ENCODE assay signal across 8 cellular contexts in the genomic region with DNA sequence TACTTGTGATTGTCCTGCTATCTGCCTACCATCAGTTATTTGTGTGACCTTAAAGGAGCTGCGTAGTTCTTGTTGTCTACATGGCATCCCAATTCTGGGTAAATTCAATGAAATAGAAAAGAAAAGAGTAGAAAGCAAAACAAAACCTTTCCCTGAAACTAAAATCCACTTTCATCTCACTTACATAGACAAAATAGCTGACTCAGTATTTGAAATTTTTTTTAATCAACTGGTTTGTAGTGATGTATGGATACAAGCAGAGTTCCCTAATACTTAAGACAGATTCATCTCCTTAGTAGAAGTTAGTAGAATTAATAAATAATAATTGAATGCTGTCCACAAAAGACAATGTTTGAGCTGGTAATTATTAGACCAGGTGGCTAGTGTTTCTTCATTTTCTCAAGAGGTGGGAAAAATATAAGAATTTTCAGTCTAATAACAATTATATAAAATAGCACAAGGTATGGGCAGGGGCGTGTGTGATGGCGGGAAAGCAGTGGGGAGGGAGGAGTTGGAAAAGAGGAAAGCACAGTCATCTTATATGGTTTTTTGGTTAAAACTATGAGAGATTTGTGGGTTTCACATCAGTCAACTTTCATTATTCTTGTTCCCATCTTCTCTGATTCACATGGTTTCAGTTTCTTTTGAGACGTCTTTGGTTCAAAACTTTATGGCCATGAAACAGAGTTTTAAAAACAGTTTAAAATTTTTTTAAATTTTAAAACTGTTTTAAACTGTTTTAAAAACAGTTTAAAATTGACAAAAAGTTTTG.
DNase-seq lines count a peak whose midpoint lies in the region; ATAC-seq and TF ChIP-seq lines count a peak whose summit lies in the region.

No MANE protein-coding gene starts in this region.

- H3K4me3 ChIP-seq in right cardiac atrium (ENCODE audit: low read length) (peak overlapping the region; percentile 20), GM23248 (no peak overlapping the region), trophoblast cell (ENCODE audit: low read depth, low read length) (no peak overlapping the region), testis (no peak overlapping the region)

- no peak overlapping the region for H3K4ac ChIP-seq in trophoblast cell (ENCODE audit: low read depth, low read length)

- POLR2A ChIA-PET in activated CD8-positive, alpha-beta T cell treated with anti-CD3 and anti-CD28 coated beads for 36 hours (lab: Charles Lee): interaction anchor here (0.9 to 1.5 kb wide), 3 partner anchors 273 to 275 kb away, joined by 3 to 5 read pairs (median 3); partner anchors contain the start of gene SPRY1

- H3K9ac ChIP-seq in GM23248: no peak overlapping the region
- no peak overlapping the region for H3K9ac ChIP-seq in trophoblast cell (ENCODE audit: low read length)

- H3K27me3 ChIP-seq in right cardiac atrium (ENCODE audit: control insufficient read depth, insufficient read depth) (no peaks in the 10 kb centered on the region), GM23248 (replicated peaks; ENCODE audit: insufficient read depth) (no peaks in the 10 kb centered on the region), trophoblast cell (ENCODE audit: insufficient read depth, low read length) (no peaks in the 10 kb centered on the region), testis (no peaks in the 10 kb centered on the region)

- H3K27me3 Mint-ChIP-seq in activated CD8-positive, alpha-beta T cell treated with anti-CD3 and anti-CD28 coated beads for 36 hours: peaks cover 34% of the 10 kb centered on the region
- peaks cover 44% of the 10 kb centered on the region for H3K27me3 Mint-ChIP-seq in stimulated activated naive CD8-positive, alpha-beta T cell treated with anti-CD3 and anti-CD28 coated beads, Interleukin-15, amount 100 ng/mL, for 72 hours

- H3K79me2 ChIP-seq in GM23248 (ENCODE audit: insufficient read depth) (no peaks in the 10 kb centered on the region), trophoblast cell (ENCODE audit: control insufficient read depth, insufficient read depth, low read length, poor library complexity) (no peaks in the 10 kb centered on the region)

- peaks cover 35% of the 10 kb centered on the region for H3F3A ChIP-seq in GM23248 (ENCODE audit: insufficient read depth)

- ATAC-seq in right cardiac atrium (no peak), HG03025 (IDR thresholded peaks at IDR 0.05; ENCODE audit: low FRiP score, unreplicated experiment) (peak; percentile 86)
- peak; percentile 82 for ATAC-seq in activated CD8-positive, alpha-beta T cell treated with anti-CD3 and anti-CD28 coated beads for 36 hours
- ATAC-seq in stimulated activated naive CD8-positive, alpha-beta T cell treated with anti-CD3 and anti-CD28 coated beads, Interleukin-15, amount 100 ng/mL, for 72 hours: peak; percentile 84

- H3K27ac Mint-ChIP-seq in activated CD8-positive, alpha-beta T cell treated with anti-CD3 and anti-CD28 coated beads for 36 hours: no peak overlapping the region
- no peak overlapping the region for H3K27ac Mint-ChIP-seq in stimulated activated naive CD8-positive, alpha-beta T cell treated with anti-CD3 and anti-CD28 coated beads, Interleukin-15, amount 100 ng/mL, for 72 hours

- H2BK12ac ChIP-seq in trophoblast cell (ENCODE audit: low read length): no peak overlapping the region

- 75% methylated on average over 4 of the region's 4 CpGs for WGBS in right cardiac atrium
- WGBS in GM23248 (ENCODE audit: low coverage in 1 of 2, low lambda C conversion rate in 2 of 2, missing lambda C conversion rate in 2 of 2), 2 experiments: 96% methylated on average over 4 of the region's 4 CpGs
- WGBS in trophoblast cell (ENCODE audit: extremely low coverage, insufficient coverage, insufficient read length): no CpG with 5 or more reads among the region's 4 CpGs
- 68 to 80% methylated on average over 4 of the region's 4 CpGs for WGBS in testis, 2 donors

- H3K9me3 Mint-ChIP-seq in activated CD8-positive, alpha-beta T cell treated with anti-CD3 and anti-CD28 coated beads for 36 hours: no peaks in the 10 kb centered on the region
- H3K9me3 Mint-ChIP-seq in stimulated activated naive CD8-positive, alpha-beta T cell treated with anti-CD3 and anti-CD28 coated beads, Interleukin-15, amount 100 ng/mL, for 72 hours: no peaks in the 10 kb centered on the region

- H3K18ac ChIP-seq in trophoblast cell (ENCODE audit: low read length): no peak overlapping the region

- CTCF ChIA-PET in activated CD8-positive, alpha-beta T cell treated with anti-CD3 and anti-CD28 coated beads for 36 hours (lab: Charles Lee): interaction anchor here (1.2 to 2.4 kb wide), 3 partner anchors 10 to 1093 kb away, joined by 3 to 8 read pairs (median 5); no protein-coding TSS in a partner anchor

- no peak overlapping the region for H3K23ac ChIP-seq in trophoblast cell (ENCODE audit: low read length)

- no peak overlapping the region for H4K91ac ChIP-seq in trophoblast cell (ENCODE audit: low read depth, low read length)

- H3K4me3 Mint-ChIP-seq in activated CD8-positive, alpha-beta T cell treated with anti-CD3 and anti-CD28 coated beads for 36 hours: no peak overlapping the region
- no peak overlapping the region for H3K4me3 Mint-ChIP-seq in stimulated activated naive CD8-positive, alpha-beta T cell treated with anti-CD3 and anti-CD28 coated beads, Interleukin-15, amount 100 ng/mL, for 72 hours

- H2AFZ ChIP-seq in GM23248: no peak overlapping the region
- H2AFZ ChIP-seq in trophoblast cell (ENCODE audit: insufficient read depth, low read length, poor library complexity): no peak overlapping the region

- H3K14ac ChIP-seq in trophoblast cell (ENCODE audit: low read length): no peak overlapping the region

- H4K12ac ChIP-seq in trophoblast cell (ENCODE audit: low read depth, low read length): no peak overlapping the region

- peak overlapping the region; percentile 45 for H3K27ac ChIP-seq in right cardiac atrium (ENCODE audit: low read length)
- H3K27ac ChIP-seq in GM23248: no peak overlapping the region
- H3K27ac ChIP-seq in trophoblast cell (ENCODE audit: low read depth, low read length): no peak overlapping the region
- no peak overlapping the region for H3K27ac ChIP-seq in testis

- H3K9me3 ChIP-seq in right cardiac atrium (ENCODE audit: control insufficient read depth, low read length) (no peaks in the 10 kb centered on the region), GM23248 (ENCODE audit: low read depth) (no peaks in the 10 kb centered on the region), trophoblast cell (ENCODE audit: insufficient read depth, low read depth, low read length) (no peaks in the 10 kb centered on the region), testis (no peaks in the 10 kb centered on the region)

- no peak overlapping the region for H3K4me2 ChIP-seq in GM23248 (ENCODE audit: unreplicated experiment)
- H3K4me2 ChIP-seq in trophoblast cell (ENCODE audit: low read length): no peak overlapping the region

- H3K4me1 ChIP-seq in right cardiac atrium (ENCODE audit: control insufficient read depth, insufficient read depth, low read length): peaks cover 1% of the 10 kb centered on the region
- H3K4me1 ChIP-seq in GM23248 (ENCODE audit: insufficient read depth): peaks cover 28% of the 10 kb centered on the region
- no peaks in the 10 kb centered on the region for H3K4me1 ChIP-seq in trophoblast cell (ENCODE audit: control insufficient read depth in 1 of 2, insufficient read depth in 2 of 2, low read length in 2 of 2)
- H3K4me1 ChIP-seq in testis: no peaks in the 10 kb centered on the region

- no peaks in the 10 kb centered on the region for H4K20me1 ChIP-seq in GM23248 (ENCODE audit: insufficient read depth)

- no peak for DNase-seq in right cardiac atrium
- no peak for DNase-seq in cardiac septum (ENCODE audit: low spot score)
- peak; percentile 51 for DNase-seq in activated CD8-positive, alpha-beta T cell treated with anti-CD3 and anti-CD28 coated beads for 36 hours
- DNase-seq in stimulated activated naive CD8-positive, alpha-beta T cell treated with anti-CD3 and anti-CD28 coated beads, Interleukin-15, amount 100 ng/mL, for 72 hours: peak in 1 of 2 donors; percentile 35
- DNase-seq in GM23248: no peak
- DNase-seq in trophoblast cell: no peak
- DNase-seq in testis: no peak

- no peak overlapping the region for H2BK120ac ChIP-seq in trophoblast cell (ENCODE audit: insufficient read depth, low read length, poor library complexity)

- H2AK5ac ChIP-seq in trophoblast cell (ENCODE audit: low read length): no peak overlapping the region

- peaks cover 14% of the 10 kb centered on the region for H3K4me1 Mint-ChIP-seq in activated CD8-positive, alpha-beta T cell treated with anti-CD3 and anti-CD28 coated beads for 36 hours (ENCODE audit: low read depth)
- H3K4me1 Mint-ChIP-seq in stimulated activated naive CD8-positive, alpha-beta T cell treated with anti-CD3 and anti-CD28 coated beads, Interleukin-15, amount 100 ng/mL, for 72 hours: peaks cover 25% of the 10 kb centered on the region

- H3K79me1 ChIP-seq in trophoblast cell (ENCODE audit: low read length): no peaks in the 10 kb centered on the region

- H2BK5ac ChIP-seq in trophoblast cell (ENCODE audit: low read depth, low read length, poor library complexity): no peak overlapping the region

- H3K36me3 ChIP-seq in GM23248 (ENCODE audit: low read depth) (no peaks in the 10 kb centered on the region), trophoblast cell (ENCODE audit: control insufficient read depth in 1 of 2, insufficient read depth in 2 of 2, low read length in 2 of 2) (no peaks in the 10 kb centered on the region), testis (ENCODE audit: low read depth, missing control alignments) (no peaks in the 10 kb centered on the region)

- no peak overlapping the region for H4K8ac ChIP-seq in trophoblast cell (ENCODE audit: low read depth, low read length)

- no peak for TF ChIP-seq CTCF in activated CD8-positive, alpha-beta T cell treated with anti-CD3 and anti-CD28 coated beads for 36 hours (IDR thresholded peaks at IDR 0.05)
- no peak for TF ChIP-seq CTCF in testis (IDR thresholded peaks at IDR 0.05)

- H3K36me3 Mint-ChIP-seq in activated CD8-positive, alpha-beta T cell treated with anti-CD3 and anti-CD28 coated beads for 36 hours (ENCODE audit: low read depth): no peaks in the 10 kb centered on the region

- in situ Hi-C loops in GM23248 (cut with MboI): loop anchor here (25.0 kb wide), 2 partner anchors 535 to 590 kb away; no protein-coding TSS in a partner anchor

- TF ChIP-seq POLR2A in testis (IDR thresholded peaks at IDR 0.05): no peak

- intact Hi-C loops in right cardiac atrium (cut with DNase I): no loop called here
- intact Hi-C loops in cardiac septum (cut with DNase I): loop anchor here (10.0 kb wide), 1 partner anchor 73 kb away; no protein-coding TSS in a partner anchor
- intact Hi-C loops in activated CD8-positive, alpha-beta T cell treated with anti-CD3 and anti-CD28 coated beads for 36 hours (cut with micrococcal nuclease): loop anchor here (5.0 kb wide), 1 partner anchor 70 kb away; no protein-coding TSS in a partner anchor
- intact Hi-C loops in testis (cut with DNase I; ENCODE audit: low total_unique reads): no loop called here

- no peaks in the 10 kb centered on the region for H3K9me2 ChIP-seq in GM23248 (ENCODE audit: insufficient read depth)

Comparison
In these comparisons a context has a peak if more than half of its experiments do, and no peak if none do; other contexts are left out.
1. intact Hi-C loops: an anchor here in cardiac septum (10.0 kb wide) and activated CD8-positive, alpha-beta T cell treated with anti-CD3 and anti-CD28 coated beads for 36 hours (5.0 kb wide); none called in right cardiac atrium and testis.
2. ATAC-seq: peak in HG03025 (single experiment), activated CD8-positive, alpha-beta T cell treated with anti-CD3 and anti-CD28 coated beads for 36 hours (single experiment) and stimulated activated naive CD8-positive, alpha-beta T cell treated with anti-CD3 and anti-CD28 coated beads, Interleukin-15, amount 100 ng/mL, for 72 hours (single experiment); none in right cardiac atrium (0 of 2).